7 cellular contexts compared by ENCODE assay signal in genomic region chr20:23198815-23199214, GRCh38.
"Had no signal": no experiment of that assay in that cellular context is flagged by ENCODE, and none has a peak within 500 bp of the region (broad histone marks: within the 10 kb centered on the region; RNA-seq: fewer than 3 reads in every experiment).

No MANE protein-coding gene starts in this region.

- ATAC-seq: HepG2 had no signal

- H3K27ac ChIP-seq: HL-60, KMS-11 had no signal

- H3K9ac ChIP-seq: KMS-11 had no signal

- DNase-seq: IMR-90, KBM-7, KG1 had no signal

- FAIRE-seq: HepG2, HTR-8/SVneo had no signal

- H3K4me2 ChIP-seq: KMS-11 had no signal
